8 cellular contexts compared by ENCODE assay signal in the genomic region with DNA sequence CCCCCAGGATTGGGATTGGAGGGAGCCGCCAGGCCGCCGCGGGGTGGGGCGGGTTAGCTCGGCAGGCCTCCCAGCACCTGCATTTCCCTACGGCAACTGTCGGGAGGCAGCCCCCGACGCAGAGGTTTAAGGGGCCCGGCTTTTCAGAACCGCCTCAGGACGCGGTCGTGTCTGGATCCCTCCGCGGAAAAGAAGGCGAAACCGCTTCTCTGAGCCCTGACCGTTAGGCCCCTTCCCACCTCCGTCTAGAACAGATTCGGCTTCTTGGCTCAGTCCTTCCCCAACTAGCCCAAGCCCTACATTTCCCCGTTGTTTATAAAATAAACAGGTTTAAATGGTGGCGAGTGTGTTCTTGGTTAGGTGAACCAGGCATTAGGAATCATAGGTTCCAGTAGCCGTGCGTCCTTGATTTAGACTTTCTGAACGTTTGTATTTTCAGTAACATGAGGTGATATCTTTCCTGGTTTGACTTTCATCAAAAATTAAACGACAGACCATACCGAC. TPM values are rescaled to one million over a fixed set of nuclear protein-coding genes. Genes with fewer than 3 reads are reported as not detected.
DNase-seq lines count a peak whose midpoint lies in the region; ATAC-seq and TF ChIP-seq lines count a peak whose summit lies in the region.

No MANE protein-coding gene starts in this region.

- H3K27ac Mint-ChIP-seq in activated naive CD8-positive, alpha-beta T cell treated with anti-CD3 and anti-CD28 coated beads, Interleukin-2, amount 50 U/mL, for 24 hours = peak overlapping the region; percentile 100

- H3K9me3 Mint-ChIP-seq in activated naive CD8-positive, alpha-beta T cell treated with anti-CD3 and anti-CD28 coated beads, Interleukin-2, amount 50 U/mL, for 24 hours = no peaks in the 10 kb centered on the region

- peak overlapping the region; percentile 99 for H3K27ac ChIP-seq in smooth muscle cell (ENCODE audit: low read depth)

- TF ChIP-seq CTCF in smooth muscle cell (IDR thresholded peaks at IDR 0.05; ENCODE audit: borderline replicate concordance, insufficient read depth, poor library complexity, severe bottlenecking) = no peak

- DNase-seq in NK-92 treated with Interleukin-12 subunit alpha and Interleukin-12 subunit beta, amount 100 ng/mL, for 24 hours (lab: John Stamatoyannopoulos, UW) = peak; percentile 60
- DNase-seq in NK-92 (lab: John Stamatoyannopoulos, UW; ENCODE audit: unreplicated experiment) = no peak
- DNase-seq in Kasumi-1 (lab: John Stamatoyannopoulos, UW) = peak; percentile 47 to 50
- DNase-seq in activated naive CD8-positive, alpha-beta T cell treated with anti-CD3 and anti-CD28 coated beads, Interleukin-2, amount 50 U/mL, for 24 hours = no peak
- no peak for DNase-seq in smooth muscle cell (lab: John Stamatoyannopoulos, UW; ENCODE audit: unreplicated experiment)
- DNase-seq in NCI-H1048 (lab: John Stamatoyannopoulos, UW) = no peak
- DNase-seq in SW480 (ENCODE audit: low spot score) = no peak

- peaks cover 56% of the 10 kb centered on the region for H3K36me3 Mint-ChIP-seq in activated naive CD8-positive, alpha-beta T cell treated with anti-CD3 and anti-CD28 coated beads, Interleukin-2, amount 50 U/mL, for 24 hours (ENCODE audit: low read depth)

- no peaks in the 10 kb centered on the region for H3K27me3 ChIP-seq in smooth muscle cell (ENCODE audit: low read depth)

- peaks cover 23% of the 10 kb centered on the region for H3F3A ChIP-seq in smooth muscle cell (ENCODE audit: low read depth)

- no peaks in the 10 kb centered on the region for H3K9me3 ChIP-seq in smooth muscle cell (replicated peaks; ENCODE audit: low read depth)

- 2% methylated on average over 29 of the region's 29 CpGs for WGBS in smooth muscle cell (ENCODE audit: low lambda C conversion rate)

- H3K36me3 ChIP-seq in smooth muscle cell (ENCODE audit: low read depth) = peaks cover 9% of the 10 kb centered on the region

- no peak for ATAC-seq in activated naive CD8-positive, alpha-beta T cell treated with anti-CD3 and anti-CD28 coated beads, Interleukin-2, amount 50 U/mL, for 24 hours

- peak overlapping the region; percentile 82 for H3K4me2 ChIP-seq in smooth muscle cell

- H2AFZ ChIP-seq in smooth muscle cell (ENCODE audit: low read depth) = peak overlapping the region; percentile 76

- peaks cover 68% of the 10 kb centered on the region for H3K79me2 ChIP-seq in smooth muscle cell (ENCODE audit: low read depth)

- peaks cover 11% of the 10 kb centered on the region for H3K27me3 Mint-ChIP-seq in activated naive CD8-positive, alpha-beta T cell treated with anti-CD3 and anti-CD28 coated beads, Interleukin-2, amount 50 U/mL, for 24 hours

- peaks cover 39% of the 10 kb centered on the region for H4K20me1 ChIP-seq in smooth muscle cell (ENCODE audit: low read depth)

- peak overlapping the region; percentile 99 for H3K9ac ChIP-seq in smooth muscle cell (ENCODE audit: low read depth)

- peaks cover 62% of the 10 kb centered on the region for H3K4me1 Mint-ChIP-seq in activated naive CD8-positive, alpha-beta T cell treated with anti-CD3 and anti-CD28 coated beads, Interleukin-2, amount 50 U/mL, for 24 hours

- H3K4me1 ChIP-seq in smooth muscle cell (ENCODE audit: low read depth) = peaks cover 40% of the 10 kb centered on the region

- peak overlapping the region; percentile 85 for H3K4me3 ChIP-seq in iPS-11a (ENCODE audit: low read depth, low read length)
- H3K4me3 ChIP-seq in smooth muscle cell = peak overlapping the region; percentile 85

- peak overlapping the region; percentile 97 for H3K4me3 Mint-ChIP-seq in activated naive CD8-positive, alpha-beta T cell treated with anti-CD3 and anti-CD28 coated beads, Interleukin-2, amount 50 U/mL, for 24 hours

RNA-seq across cellular contexts. Expression of a gene that starts 1.0 kb away (rescaled TPM):
- 1,212 and 1,497 TPM in 2 replicates for total RNA-seq in smooth muscle cell
- 449 and 471 TPM in 2 replicates for polyA plus RNA-seq in smooth muscle cell

Comparison
In these comparisons a context has a peak if more than half of its experiments do, and no peak if none do; other contexts are left out.
1. DNase-seq: peak in NK-92 treated with Interleukin-12 subunit alpha and Interleukin-12 subunit beta, amount 100 ng/mL, for 24 hours (single experiment) and Kasumi-1 (2 of 2); none in NK-92 (single experiment), activated naive CD8-positive, alpha-beta T cell treated with anti-CD3 and anti-CD28 coated beads, Interleukin-2, amount 50 U/mL, for 24 hours (single experiment), smooth muscle cell (single experiment), NCI-H1048 (single experiment) and SW480 (single experiment).